In genomic region chr10:110411047-110411410, GRCh38 we compare ENCODE assay signal across 12 cellular contexts.
DNase-seq lines count a peak whose midpoint lies in the region; ATAC-seq, FAIRE-seq and TF ChIP-seq lines count a peak whose summit lies in the region.
"Had no signal": no experiment of that assay in that cellular context is flagged by ENCODE, and none has a peak within 500 bp of the region (broad histone marks: within the 10 kb centered on the region; RNA-seq: fewer than 3 reads in every experiment).

No MANE protein-coding gene starts in this region.

- no peak overlapping the region for H3K27ac ChIP-seq in CD4-positive, alpha-beta memory T cell (ENCODE audit: low read depth, low read length)
- H3K27ac ChIP-seq in OCI-LY3 (ENCODE audit: low read length) (peak overlapping the region; percentile 90), endothelial cell of umbilical vein (ENCODE audit: insufficient read depth, low read depth, low read length) (peak overlapping the region; percentile 87)

- no peaks in the 10 kb centered on the region for H3K36me3 ChIP-seq in CD4-positive, alpha-beta memory T cell (ENCODE audit: insufficient read depth, low read length)
- H3K36me3 ChIP-seq in OCI-LY3 (replicated peaks; ENCODE audit: low read depth, low read length), result no peaks in the 10 kb centered on the region
- no peaks in the 10 kb centered on the region for H3K36me3 ChIP-seq in endothelial cell of umbilical vein (ENCODE audit: control insufficient read depth in 2 of 2, extremely low read depth in 1 of 2, insufficient read depth in 2 of 2, low read length in 2 of 2)

- H3K27ac Mint-ChIP-seq in CD4-positive, alpha-beta memory T cell, result peak overlapping the region in 5 of 7 donors; percentile 6 to 66 (median 41)
- H3K27ac Mint-ChIP-seq in nephron, result peak overlapping the region in 2 of 3 experiments; percentile 80 to 86
- H3K27ac Mint-ChIP-seq: activated T-cell treated with anti-CD3 and anti-CD28 coated beads, Interleukin-2, amount 50 U/mL, for 72 hours; CD8-positive, alpha-beta T cell had no signal

- H4K20me1 ChIP-seq in OCI-LY3 (ENCODE audit: insufficient read depth, low read length) (no peaks in the 10 kb centered on the region), endothelial cell of umbilical vein (replicated peaks; ENCODE audit: control insufficient read depth, extremely low read depth, insufficient read depth, low read length) (no peaks in the 10 kb centered on the region)

- no peak overlapping the region for H3K4me3 ChIP-seq in CD4-positive, alpha-beta memory T cell (ENCODE audit: low read length in 2 of 2)
- H3K4me3 ChIP-seq in OCI-LY3 (ENCODE audit: low read length) (peak overlapping the region; percentile 48; the same call in 1 of the 2 replicates), endothelial cell of umbilical vein (replicated peaks in 1 of 3; ENCODE audit: insufficient read depth in 1 of 3, low read depth in 1 of 3, low read length in 3 of 3) (no peak overlapping the region)

- DNase-seq in CD4-positive, alpha-beta memory T cell, result no peak
- DNase-seq in endothelial cell of umbilical vein (ENCODE audit: low read depth, low spot score), result peak; percentile 51
- no peak for DNase-seq in stimulated activated CD4-positive, alpha-beta T cell treated with anti-CD3 and anti-CD28 coated beads, Interleukin-4, amount 100 ng/mL, for 1 hour
- DNase-seq: activated T-cell treated with anti-CD3 and anti-CD28 coated beads, Interleukin-2, amount 50 U/mL, for 72 hours; CD8-positive, alpha-beta T cell; effector CD8-positive, alpha-beta T cell; NCI-H2171 had no signal

- no peaks in the 10 kb centered on the region for H3K27me3 Mint-ChIP-seq in CD4-positive, alpha-beta memory T cell
- peaks cover 15% of the 10 kb centered on the region for H3K27me3 Mint-ChIP-seq in nephron (ENCODE audit: low read depth)

- intact Hi-C loops in CD4-positive, alpha-beta memory T cell (cut with micrococcal nuclease), result loop anchor here (5.0 kb wide), 2 partner anchors 184 to 204 kb away; partner anchors contain the start of gene MXI1
- intact Hi-C loops in endothelial cell of umbilical vein (cut with micrococcal nuclease), result loop anchor here (2.0 to 5.0 kb wide), 2 partner anchors 36 to 86 kb away; partner anchors contain the start of gene DUSP5

- POLR2A ChIA-PET in CD4-positive, alpha-beta memory T cell (lab: Charles Lee; ENCODE audit: partially characterized antibody), result no interaction called here
- POLR2A ChIA-PET in endothelial cell of umbilical vein (lab: Charles Lee), result interaction anchor here (0.6 to 1.5 kb wide), 5 partner anchors 9 to 93 kb away, joined by 3 to 4 read pairs (median 3); partner anchors contain the start of gene DUSP5

- H3K79me2 ChIP-seq in OCI-LY3 (ENCODE audit: low read length) (no peaks in the 10 kb centered on the region), endothelial cell of umbilical vein (ENCODE audit: control insufficient read depth, insufficient read depth, low read length) (no peaks in the 10 kb centered on the region)

- FAIRE-seq in endothelial cell of umbilical vein (lab: Jason Lieb, UNC), result peak; percentile 77

- ATAC-seq in GM18867 (IDR thresholded peaks at IDR 0.05; ENCODE audit: unreplicated experiment) (no peak), GM21737 (IDR thresholded peaks at IDR 0.05; ENCODE audit: unreplicated experiment) (no peak), HG03139 (IDR thresholded peaks at IDR 0.05; ENCODE audit: unreplicated experiment) (no peak)
- ATAC-seq: activated T-cell treated with anti-CD3 and anti-CD28 coated beads, Interleukin-2, amount 50 U/mL, for 72 hours; CD8-positive, alpha-beta T cell had no signal

- peaks cover 20 to 49% (median 30%) of the 10 kb centered on the region in 4 donors for H3K4me1 Mint-ChIP-seq in CD4-positive, alpha-beta memory T cell
- H3K4me1 Mint-ChIP-seq in nephron, result peaks cover 49% of the 10 kb centered on the region

- TF ChIP-seq CTCF in OCI-LY3 (IDR thresholded peaks at IDR 0.05; ENCODE audit: low read depth, low read length) (no peak), endothelial cell of umbilical vein (IDR thresholded peaks at IDR 0.05; ENCODE audit: extremely low read depth in 1 of 2, insufficient read depth in 1 of 2, low read depth in 1 of 2, low read length in 2 of 2) (no peak), nephron (IDR thresholded peaks at IDR 0.05; ENCODE audit: unreplicated experiment in 3 of 3) (no peak)

- H3K9me3 ChIP-seq in CD4-positive, alpha-beta memory T cell (ENCODE audit: control insufficient read depth in 1 of 2, low read length in 2 of 2), result no peaks in the 10 kb centered on the region
- no peaks in the 10 kb centered on the region; the same call in 1 of the 2 replicates for H3K9me3 ChIP-seq in OCI-LY3 (ENCODE audit: insufficient read depth, low read length)
- H3K9me3 ChIP-seq in endothelial cell of umbilical vein (replicated peaks; ENCODE audit: control insufficient read depth, insufficient read depth, low read length), result no peaks in the 10 kb centered on the region

- BruUV-seq in endothelial cell of umbilical vein (replicated peaks; lab: Mats Ljungman, UMichigan), result no TSS peak

- no peak for TF ChIP-seq POLR2A in endothelial cell of umbilical vein (IDR thresholded peaks at IDR 0.05; ENCODE audit: low read depth, low read length)

- peaks cover 27% of the 10 kb centered on the region for H3K4me1 ChIP-seq in CD4-positive, alpha-beta memory T cell (ENCODE audit: insufficient read depth, low read length)
- H3K4me1 ChIP-seq in OCI-LY3 (ENCODE audit: low read length), result peaks cover 83% of the 10 kb centered on the region
- H3K4me1 ChIP-seq in endothelial cell of umbilical vein (ENCODE audit: control insufficient read depth, extremely low read depth, insufficient read depth, low read length), result peaks cover 64% of the 10 kb centered on the region

- no peaks in the 10 kb centered on the region for H3K9me1 ChIP-seq in endothelial cell of umbilical vein (replicated peaks; ENCODE audit: control insufficient read depth, extremely low read depth, insufficient read depth, low read length)

- peak overlapping the region; percentile 92 for H3K4me2 ChIP-seq in OCI-LY3 (ENCODE audit: low read length)
- peak overlapping the region; percentile 26 for H3K4me2 ChIP-seq in endothelial cell of umbilical vein (ENCODE audit: insufficient read depth, low read length)

- H3K36me3 Mint-ChIP-seq in CD4-positive, alpha-beta memory T cell, result no peaks in the 10 kb centered on the region
- H3K36me3 Mint-ChIP-seq in nephron (ENCODE audit: low read depth), result no peaks in the 10 kb centered on the region
- H3K36me3 Mint-ChIP-seq: CD8-positive, alpha-beta T cell had no signal

- H3K4me3 Mint-ChIP-seq in CD4-positive, alpha-beta memory T cell, result no peak overlapping the region
- H3K4me3 Mint-ChIP-seq in nephron, result peak overlapping the region in 1 of 3 experiments; percentile 51
- H3K4me3 Mint-ChIP-seq: CD8-positive, alpha-beta T cell had no signal

- H3K9ac ChIP-seq in OCI-LY3 (ENCODE audit: low read length) (peak overlapping the region; percentile 77), endothelial cell of umbilical vein (replicated peaks; ENCODE audit: extremely low read depth, insufficient read depth, low read length) (peak overlapping the region; percentile 57)

- dilution Hi-C loops in endothelial cell of umbilical vein (cut with MboI; ENCODE audit: extremely low pct_ligation_motif_present, low sequenced_read_pairs), result no loop called here

- no peaks in the 10 kb centered on the region for H3K9me3 Mint-ChIP-seq in CD4-positive, alpha-beta memory T cell
- H3K9me3 Mint-ChIP-seq in nephron, result no peaks in the 10 kb centered on the region
- H3K9me3 Mint-ChIP-seq: activated T-cell treated with anti-CD3 and anti-CD28 coated beads, Interleukin-2, amount 50 U/mL, for 72 hours; CD8-positive, alpha-beta T cell had no signal

- no peaks in the 10 kb centered on the region for H3K27me3 ChIP-seq in CD4-positive, alpha-beta memory T cell (ENCODE audit: insufficient read depth, low read length)
- no peaks in the 10 kb centered on the region for H3K27me3 ChIP-seq in OCI-LY3 (ENCODE audit: low read depth, low read length)
- no peaks in the 10 kb centered on the region for H3K27me3 ChIP-seq in endothelial cell of umbilical vein (ENCODE audit: control insufficient read depth in 2 of 2, insufficient read depth in 2 of 2, low read length in 2 of 2)

- H2AFZ ChIP-seq in OCI-LY3 (ENCODE audit: low read depth, low read length), result no peak overlapping the region
- peak overlapping the region; percentile 9 for H2AFZ ChIP-seq in endothelial cell of umbilical vein (ENCODE audit: low read depth, low read length)

- CTCF ChIA-PET in CD4-positive, alpha-beta memory T cell (lab: Charles Lee; ENCODE audit: partially characterized antibody), result interaction anchor here (0.9 to 1.4 kb wide), 2 partner anchors 11 to 55 kb away, joined by 4 to 5 read pairs; no protein-coding TSS in a partner anchor
- CTCF ChIA-PET in endothelial cell of umbilical vein (lab: Charles Lee), result interaction anchor here (0.8 to 5.0 kb wide), 15 partner anchors 9 to 135 kb away, joined by 3 to 49 read pairs (median 4); no protein-coding TSS in a partner anchor

TF ChIP-seq in endothelial cell of umbilical vein, 7 proteins besides CTCF, POLR2A, EP300 and RAD21:
- TF ChIP-seq MYC (IDR thresholded peaks at IDR 0.05; ENCODE audit: low read depth, low read length), result no peak
- no peak for TF ChIP-seq JUN (IDR thresholded peaks at IDR 0.05; ENCODE audit: borderline replicate concordance, insufficient read depth, insufficient read length, low read depth)
